ENCODE assay signal across 18 cellular contexts in the genomic region with DNA sequence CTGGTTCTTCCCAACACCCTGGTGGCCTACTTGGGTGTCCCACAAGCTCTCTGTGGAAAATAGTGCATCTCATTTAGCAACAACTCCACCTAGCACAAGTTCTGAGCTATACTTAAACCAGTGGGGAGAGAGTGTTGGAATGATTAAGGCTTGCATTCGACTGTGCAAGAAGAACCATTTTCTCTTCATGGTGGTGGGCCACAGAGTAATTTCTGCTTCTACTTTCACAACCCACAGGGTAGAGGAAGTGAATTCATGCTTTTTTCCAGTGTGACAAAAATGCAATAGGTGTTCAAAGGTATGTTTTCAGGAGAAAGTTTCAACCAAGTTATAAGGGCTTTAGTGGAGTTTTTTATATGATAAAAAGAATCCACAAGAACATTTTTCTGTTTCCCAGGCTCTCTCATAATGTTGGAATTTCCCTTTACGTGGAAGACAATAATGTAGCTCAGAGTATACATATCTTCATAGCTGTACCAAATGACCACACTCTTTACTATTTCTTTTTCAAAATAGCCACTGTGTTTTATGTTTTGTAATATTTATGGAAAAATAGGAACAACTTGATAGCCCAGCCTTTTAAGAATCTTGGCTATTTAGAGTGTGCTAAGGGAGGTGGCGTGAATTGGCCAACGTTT.
DNase-seq lines count a peak whose midpoint lies in the region; ATAC-seq, FAIRE-seq and TF ChIP-seq lines count a peak whose summit lies in the region.
"Had no signal": no experiment of that assay in that cellular context is flagged by ENCODE, and none has a peak within 500 bp of the region (broad histone marks: within the 10 kb centered on the region; RNA-seq: fewer than 3 reads in every experiment).

No MANE protein-coding gene starts in this region.

- H3K36me3 ChIP-seq in SK-N-SH (replicated peaks in 1 of 2; ENCODE audit: control insufficient read depth in 1 of 2, insufficient read depth in 2 of 2, low read length in 1 of 2) (no peaks in the 10 kb centered on the region), astrocyte (ENCODE audit: insufficient read depth, low read length) (no peaks in the 10 kb centered on the region), left ventricle myocardium inferior (no peaks in the 10 kb centered on the region)
- H3K36me3 ChIP-seq: BLaER1 treated with 17β-estradiol and CSF1 and Interleukin-3, amounts not matched to agents 10 nM and 100 nM; tibial artery had no signal

- H3K36me3 Mint-ChIP-seq in astrocyte (ENCODE audit: low read depth, unreplicated experiment) = no peaks in the 10 kb centered on the region
- H3K36me3 Mint-ChIP-seq in activated naive CD4-positive, alpha-beta T cell treated with anti-CD3 and anti-CD28 coated beads for 36 hours (ENCODE audit: low read depth) = no peaks in the 10 kb centered on the region
- H3K36me3 Mint-ChIP-seq: naive B cell had no signal

- 46% methylated on average over 4 of the region's 4 CpGs for WGBS in SK-N-SH (ENCODE audit: low lambda C conversion rate)

- H3K4me1 Mint-ChIP-seq in astrocyte (ENCODE audit: low read depth, unreplicated experiment) = peaks cover 3% of the 10 kb centered on the region
- no peaks in the 10 kb centered on the region for H3K4me1 Mint-ChIP-seq in activated naive CD4-positive, alpha-beta T cell treated with anti-CD3 and anti-CD28 coated beads for 36 hours (ENCODE audit: low read depth)
- H3K4me1 Mint-ChIP-seq: T-helper 17 cell had no signal

- POLR2A ChIA-PET in SK-N-SH (lab: Yijun Ruan, JAX) = no interaction called here

- CTCF ChIA-PET in SK-N-SH (lab: Yijun Ruan, JAX) = no interaction called here
- CTCF ChIA-PET in activated naive CD4-positive, alpha-beta T cell treated with anti-CD3 and anti-CD28 coated beads for 36 hours (lab: Charles Lee) = interaction anchor here (0.6 kb wide), 1 partner anchor 36 kb away, joined by 3 read pairs; no protein-coding TSS in a partner anchor

- no peaks in the 10 kb centered on the region for H3F3A ChIP-seq in SK-N-SH (replicated peaks; ENCODE audit: insufficient read depth)

- H3K9me3 ChIP-seq in SK-N-SH (no peaks in the 10 kb centered on the region), astrocyte (ENCODE audit: insufficient read depth, low read depth, low read length) (no peaks in the 10 kb centered on the region), left ventricle myocardium inferior (replicated peaks) (no peaks in the 10 kb centered on the region)
- H3K9me3 ChIP-seq: BLaER1 treated with 17β-estradiol and CSF1 and Interleukin-3, amounts not matched to agents 10 nM and 100 nM; tibial artery had no signal

- H3K27ac Mint-ChIP-seq in astrocyte (ENCODE audit: unreplicated experiment) = no peak overlapping the region
- H3K27ac Mint-ChIP-seq in activated naive CD4-positive, alpha-beta T cell treated with anti-CD3 and anti-CD28 coated beads for 36 hours = no peak overlapping the region
- H3K27ac Mint-ChIP-seq: T-helper 17 cell had no signal

- H3K9me3 Mint-ChIP-seq in astrocyte (ENCODE audit: unreplicated experiment) = no peaks in the 10 kb centered on the region
- no peaks in the 10 kb centered on the region for H3K9me3 Mint-ChIP-seq in activated naive CD4-positive, alpha-beta T cell treated with anti-CD3 and anti-CD28 coated beads for 36 hours

- H3K4me1 ChIP-seq in SK-N-SH (ENCODE audit: control insufficient read depth in 1 of 2, insufficient read depth in 2 of 2, low read depth in 1 of 2, low read length in 1 of 2) (peaks cover 4 to 5% of the 10 kb centered on the region in 2 experiments; a peak in 1 of 4 replicates), astrocyte (ENCODE audit: insufficient read depth, low read length) (peaks cover 4% of the 10 kb centered on the region), left ventricle myocardium inferior (no peaks in the 10 kb centered on the region)
- H3K4me1 ChIP-seq: tibial artery had no signal

- FAIRE-seq in astrocyte (lab: Jason Lieb, UNC) = no peak
- FAIRE-seq: endometrium had no signal

- no peak overlapping the region for H3K4me3 Mint-ChIP-seq in astrocyte (ENCODE audit: unreplicated experiment)
- H3K4me3 Mint-ChIP-seq in activated naive CD4-positive, alpha-beta T cell treated with anti-CD3 and anti-CD28 coated beads for 36 hours = no peak overlapping the region
- H3K4me3 Mint-ChIP-seq: naive B cell, T-helper 17 cell had no signal

- no peak for TF ChIP-seq RAD21 in SK-N-SH (IDR thresholded peaks at IDR 0.05; ENCODE audit: low read length)

- intact Hi-C loops in activated naive CD4-positive, alpha-beta T cell treated with anti-CD3 and anti-CD28 coated beads for 36 hours (cut with micrococcal nuclease) = no loop called here
- intact Hi-C loops in left ventricle myocardium inferior (cut with micrococcal nuclease) = no loop called here

- H3K4me3 ChIP-seq in SK-N-SH (ENCODE audit: low read depth in 2 of 2, low read length in 1 of 2) = no peak overlapping the region
- no peak overlapping the region for H3K4me3 ChIP-seq in astrocyte (ENCODE audit: insufficient read depth, low read depth, low read length)
- H3K4me3 ChIP-seq in left ventricle myocardium inferior = no peak overlapping the region
- H3K4me3 ChIP-seq: BLaER1 treated with 17β-estradiol and CSF1 and Interleukin-3, amounts not matched to agents 10 nM and 100 nM; smooth muscle cell; tibial artery had no signal

- DNase-seq in SK-N-SH = no peak
- peak; percentile 20 for DNase-seq in astrocyte (ENCODE audit: low read depth)
- DNase-seq in activated naive CD4-positive, alpha-beta T cell treated with anti-CD3 and anti-CD28 coated beads for 36 hours = no peak
- no peak for DNase-seq in NCI-H526 treated with DMSO at 0.1 percent for 48 hours (lab: John Stamatoyannopoulos, UW)
- DNase-seq in left ventricle myocardium inferior = no peak
- DNase-seq: activated effector memory CD4-positive, alpha-beta T cell treated with Interleukin-2 at 50 U/mL for 16 hours; HCEC 1CT; naive B cell; posterior cingulate gyrus; SHP77; T-helper 17 cell; tibial artery had no signal

- H3K27me3 ChIP-seq in SK-N-SH (ENCODE audit: insufficient read depth) (no peaks in the 10 kb centered on the region), astrocyte (ENCODE audit: insufficient read depth, low read length) (no peaks in the 10 kb centered on the region), left ventricle myocardium inferior (ENCODE audit: low read depth) (no peaks in the 10 kb centered on the region)
- H3K27me3 ChIP-seq: BLaER1 treated with 17β-estradiol and CSF1 and Interleukin-3, amounts not matched to agents 10 nM and 100 nM; tibial artery had no signal

- H4K20me1 ChIP-seq in SK-N-SH (ENCODE audit: insufficient read depth) (no peaks in the 10 kb centered on the region), astrocyte (ENCODE audit: insufficient read depth, low read length) (no peaks in the 10 kb centered on the region)
- H4K20me1 ChIP-seq: BLaER1 treated with 17β-estradiol and CSF1 and Interleukin-3, amounts not matched to agents 10 nM and 100 nM had no signal

- no peak for TF ChIP-seq CTCF in SK-N-SH (IDR thresholded peaks at IDR 0.05)
- no peak for TF ChIP-seq CTCF in astrocyte (IDR thresholded peaks at IDR 0.05; ENCODE audit: insufficient read depth, low read depth, low read length)
- no peak for TF ChIP-seq CTCF in left ventricle myocardium inferior (IDR thresholded peaks at IDR 0.05; ENCODE audit: borderline replicate concordance)

- no peak for TF ChIP-seq EP300 in SK-N-SH (IDR thresholded peaks at IDR 0.05; ENCODE audit: borderline replicate concordance in 1 of 2, low read depth in 1 of 2, low read length in 1 of 2)

- H3K4me2 ChIP-seq in SK-N-SH = peak overlapping the region; percentile 37; the same call in 1 of the 2 replicates
- H3K4me2 ChIP-seq in astrocyte (ENCODE audit: low read length) = peak overlapping the region; percentile 34
- H3K4me2 ChIP-seq: BLaER1 treated with 17β-estradiol and CSF1 and Interleukin-3, amounts not matched to agents 10 nM and 100 nM; smooth muscle cell had no signal

- H3K27me3 Mint-ChIP-seq in astrocyte (ENCODE audit: low read depth, unreplicated experiment) = no peaks in the 10 kb centered on the region
- H3K27me3 Mint-ChIP-seq in activated naive CD4-positive, alpha-beta T cell treated with anti-CD3 and anti-CD28 coated beads for 36 hours (ENCODE audit: low read depth) = peaks cover 13% of the 10 kb centered on the region

- H3K9ac ChIP-seq in SK-N-SH = peak overlapping the region; percentile 25; the same call in 1 of the 2 replicates
- H3K9ac ChIP-seq in astrocyte (ENCODE audit: low read length) = peak overlapping the region; percentile 4
- H3K9ac ChIP-seq: BLaER1 treated with 17β-estradiol and CSF1 and Interleukin-3, amounts not matched to agents 10 nM and 100 nM had no signal

- H3K79me2 ChIP-seq in SK-N-SH (ENCODE audit: insufficient read depth) = no peaks in the 10 kb centered on the region
- no peaks in the 10 kb centered on the region for H3K79me2 ChIP-seq in astrocyte (ENCODE audit: insufficient read depth, low read length)

- peak overlapping the region in 1 of 2 experiments; percentile 56; a peak in 2 of 4 replicates for H3K27ac ChIP-seq in SK-N-SH (ENCODE audit: low read depth in 2 of 2, low read length in 1 of 2)
- H3K27ac ChIP-seq in astrocyte (ENCODE audit: low read depth, low read length) = peak overlapping the region; percentile 54
- H3K27ac ChIP-seq in left ventricle myocardium inferior (replicated peaks) = no peak overlapping the region
- H3K27ac ChIP-seq: BLaER1 treated with 17β-estradiol and CSF1 and Interleukin-3, amounts not matched to agents 10 nM and 100 nM; tibial artery had no signal

- peak overlapping the region; percentile 76; the same call in 1 of the 2 replicates for H2AFZ ChIP-seq in SK-N-SH (ENCODE audit: low read depth)
- H2AFZ ChIP-seq in astrocyte (ENCODE audit: low read depth, low read length) = peak overlapping the region; percentile 39

- ATAC-seq in SK-N-SH treated with all-trans-retinoic acid at 6 μM for 48 hours (no peak), HG02870 (IDR thresholded peaks at IDR 0.05; ENCODE audit: unreplicated experiment) (peak; percentile 82), GM18520 (IDR thresholded peaks at IDR 0.05; ENCODE audit: unreplicated experiment) (no peak)
- ATAC-seq: T-helper 17 cell had no signal

- H3K9me2 ChIP-seq in SK-N-SH = no peaks in the 10 kb centered on the region

TF ChIP-seq in SK-N-SH treated with all-trans-retinoic acid at 6 μM for 48 hours, 23 proteins besides CTCF, POLR2A, EP300 and RAD21 (continues in another document):
- TF ChIP-seq ESRRG (CRISPR knock-in tag; IDR thresholded peaks at IDR 0.05) (no peak), SNAI2 (CRISPR knock-in tag; IDR thresholded peaks at IDR 0.05) (no peak)
